ENCODE assay signal across 16 cellular contexts in genomic region chr13:55553736-55554135, GRCh38.
DNase-seq lines count a peak whose midpoint lies in the region; FAIRE-seq and TF ChIP-seq lines count a peak whose summit lies in the region.
"Had no signal": no experiment of that assay in that cellular context is flagged by ENCODE, and none has a peak within 500 bp of the region (broad histone marks: within the 10 kb centered on the region; RNA-seq: fewer than 3 reads in every experiment).

No MANE protein-coding gene starts in this region.

- H3K9me3 Mint-ChIP-seq in glutamatergic neuron (ENCODE audit: unreplicated experiment): peaks cover 2% of the 10 kb centered on the region

- no TSS peak for BruUV-seq in mammary epithelial cell (replicated peaks; lab: Mats Ljungman, UMichigan)

- intact Hi-C loops in mammary epithelial cell (cut with micrococcal nuclease): no loop called here

- peak; percentile 35 for DNase-seq in NCI-H1092 (lab: John Stamatoyannopoulos, UW)
- peak; percentile 72 for DNase-seq in NCI-H1694 treated with DMSO at 0.1 percent for 48 hours (lab: John Stamatoyannopoulos, UW)
- DNase-seq in NCI-H446 treated with DMSO at 0.1 percent for 48 hours (lab: John Stamatoyannopoulos, UW): peak; percentile 92
- DNase-seq in glutamatergic neuron: no peak
- no peak for DNase-seq in DMS53 (lab: John Stamatoyannopoulos, UW)
- DNase-seq in T-helper 1 cell: no peak
- DNase-seq in small intestine: no peak
- DNase-seq in mammary epithelial cell: no peak
- DNase-seq: ACHN; CD4-positive, CD25-positive, alpha-beta regulatory T cell; NCI-H2029 treated with DMSO at 0.1 percent for 48 hours; NCI-H774; Peyer's patch; SHP77 treated with DMSO at 0.1 percent for 48 hours; T-helper 17 cell had no signal

- no peaks in the 10 kb centered on the region for H3K27me3 ChIP-seq in small intestine (ENCODE audit: control insufficient read depth in 2 of 2, insufficient read depth in 2 of 2, low read length in 2 of 2)
- no peaks in the 10 kb centered on the region for H3K27me3 ChIP-seq in mammary epithelial cell (ENCODE audit: insufficient read depth, low read length)
- H3K27me3 ChIP-seq: Peyer's patch had no signal

- no peaks in the 10 kb centered on the region for H3K4me1 ChIP-seq in small intestine (ENCODE audit: control insufficient read depth in 2 of 2, insufficient read depth in 1 of 2, low read depth in 1 of 2, low read length in 1 of 2)
- H3K4me1 ChIP-seq in mammary epithelial cell (ENCODE audit: insufficient read depth, low read length): no peaks in the 10 kb centered on the region
- H3K4me1 ChIP-seq: Peyer's patch had no signal

- H3K36me3 ChIP-seq in small intestine (ENCODE audit: control insufficient read depth in 2 of 2, insufficient read depth in 2 of 2, low read length in 2 of 2) (no peaks in the 10 kb centered on the region), mammary epithelial cell (ENCODE audit: insufficient read depth, low read length) (no peaks in the 10 kb centered on the region)
- H3K36me3 ChIP-seq: Peyer's patch had no signal

- H3K27ac Mint-ChIP-seq in glutamatergic neuron (ENCODE audit: unreplicated experiment): peak overlapping the region; percentile 35
- H3K27ac Mint-ChIP-seq: CD4-positive, CD25-positive, alpha-beta regulatory T cell; T-helper 17 cell had no signal

- H3K4me3 Mint-ChIP-seq in glutamatergic neuron (ENCODE audit: unreplicated experiment): no peak overlapping the region
- H3K4me3 Mint-ChIP-seq: CD4-positive, CD25-positive, alpha-beta regulatory T cell; T-helper 17 cell had no signal

- H3K9ac ChIP-seq in mammary epithelial cell (ENCODE audit: insufficient read depth, low read length): no peak overlapping the region

- no peaks in the 10 kb centered on the region for H3K9me3 ChIP-seq in small intestine (ENCODE audit: control insufficient read depth, low read depth)
- peaks cover 4% of the 10 kb centered on the region for H3K9me3 ChIP-seq in mammary epithelial cell (replicated peaks; ENCODE audit: insufficient read depth, low read length)
- H3K9me3 ChIP-seq: Peyer's patch had no signal

- H3K79me2 ChIP-seq in mammary epithelial cell (ENCODE audit: insufficient read depth, low read length): no peaks in the 10 kb centered on the region

- dilution Hi-C loops in mammary epithelial cell (cut with HindIII; ENCODE audit: low sequenced_read_pairs): no loop called here

- no peak overlapping the region for H3K4me2 ChIP-seq in mammary epithelial cell (ENCODE audit: insufficient read depth, low read depth, low read length)

- H3K36me3 Mint-ChIP-seq in glutamatergic neuron (ENCODE audit: unreplicated experiment): peaks cover 18% of the 10 kb centered on the region
- H3K36me3 Mint-ChIP-seq: CD4-positive, CD25-positive, alpha-beta regulatory T cell had no signal

- CTCF ChIA-PET in mammary epithelial cell (lab: Charles Lee; ENCODE audit: low non-redundant PET): no interaction called here

- H3K27ac ChIP-seq in small intestine (ENCODE audit: low read depth in 1 of 2, low read length in 1 of 2) (no peak overlapping the region), mammary epithelial cell (ENCODE audit: insufficient read depth, low read depth, low read length) (no peak overlapping the region)
- H3K27ac ChIP-seq: Peyer's patch had no signal

- H3K4me3 ChIP-seq in small intestine (ENCODE audit: low read depth in 1 of 2, low read length in 2 of 2) (no peak overlapping the region), mammary epithelial cell (replicated peaks in 1 of 3; ENCODE audit: insufficient read depth in 1 of 3, low read depth in 2 of 3, low read length in 3 of 3) (no peak overlapping the region)
- H3K4me3 ChIP-seq: K562, Peyer's patch had no signal

- peaks cover 7% of the 10 kb centered on the region for H3K4me1 Mint-ChIP-seq in glutamatergic neuron (ENCODE audit: low read depth, unreplicated experiment)
- H3K4me1 Mint-ChIP-seq: CD4-positive, CD25-positive, alpha-beta regulatory T cell; T-helper 17 cell had no signal

- FAIRE-seq in small intestine (lab: Jason Lieb, UNC): no peak
- FAIRE-seq: K562 had no signal

- in situ Hi-C loops in mammary epithelial cell (cut with MboI; ENCODE audit: low sequenced_read_pairs in 2 of 2): no loop called here

- no peak overlapping the region for H2AFZ ChIP-seq in mammary epithelial cell (ENCODE audit: low read depth, low read length)

- no peaks in the 10 kb centered on the region for H4K20me1 ChIP-seq in mammary epithelial cell (ENCODE audit: insufficient read depth, low read length)

- TF ChIP-seq CTCF in glutamatergic neuron (IDR thresholded peaks at IDR 0.05; ENCODE audit: partially characterized antibody, unreplicated experiment): no peak
- TF ChIP-seq CTCF in mammary epithelial cell (conservative IDR thresholded peaks at IDR 0.05 in 1 of 2, IDR thresholded peaks at IDR 0.05 in 1 of 2; ENCODE audit: extremely low read depth in 1 of 2, insufficient read depth in 1 of 2, low read depth in 1 of 2, low read length in 2 of 2): no peak

- H3K27me3 Mint-ChIP-seq in glutamatergic neuron (ENCODE audit: unreplicated experiment): peaks cover 2% of the 10 kb centered on the region
- H3K27me3 Mint-ChIP-seq: CD4-positive, CD25-positive, alpha-beta regulatory T cell; T-helper 17 cell had no signal

- 78 to 87% (median 85%) methylated on average over 1 of the region's 1 CpG for WGBS in small intestine, 3 donors
- 0% methylated on average over 1 of the region's 1 CpG for WGBS in mammary epithelial cell (ENCODE audit: low coverage, missing lambda C conversion rate)

Comparison
In these comparisons a context has a peak if more than half of its experiments do, and no peak if none do; other contexts are left out.
1. DNase-seq: peak in NCI-H1092 (single experiment), NCI-H1694 treated with DMSO at 0.1 percent for 48 hours (single experiment) and NCI-H446 treated with DMSO at 0.1 percent for 48 hours (single experiment); none in glutamatergic neuron (single experiment), DMS53 (single experiment), T-helper 1 cell (0 of 5), small intestine (single experiment) and mammary epithelial cell (single experiment).